Comparison of ENCODE assay signal across 8 cellular contexts in genomic region chr11:32892355-32893090, GRCh38. TPM values are rescaled to one million over a fixed set of nuclear protein-coding genes. Genes with fewer than 3 reads are reported as not detected.
DNase-seq lines count a peak whose midpoint lies in the region; ATAC-seq and TF ChIP-seq lines count a peak whose summit lies in the region.

TSS of gene QSER1 (plus strand) at chr11:32892811. CDS start at chr11:32893126, 315 bp downstream.

- no peak for TF ChIP-seq POLR2A in lower leg skin (IDR thresholded peaks at IDR 0.05)

- TF ChIP-seq CTCF in AG04450 (IDR thresholded peaks at IDR 0.05; ENCODE audit: low read depth, low read length) (no peak), lower leg skin (IDR thresholded peaks at IDR 0.05) (no peak)

- H3K4me3 ChIP-seq in AG04450 (ENCODE audit: low read depth, low read length) (peak within 1 kb of the TSS; percentile 78), duodenal mucosa (ENCODE audit: low read depth in 1 of 2, low read length in 2 of 2) (peak within 1 kb of the TSS; percentile 79 to 86), lower leg skin (ENCODE audit: low read depth, poor library complexity, severe bottlenecking) (peak within 1 kb of the TSS; percentile 86)

- no peaks in the 10 kb centered on the region for H3K36me3 ChIP-seq in duodenal mucosa (ENCODE audit: control insufficient read depth in 1 of 2, insufficient read depth in 2 of 2, low read length in 2 of 2)

- POLR2A ChIA-PET in AG04450 (lab: Yijun Ruan, JAX) = interaction anchor here (0.9 to 1.0 kb wide), 2 partner anchors 12 to 62 kb away, joined by 3 read pairs; no protein-coding TSS in a partner anchor

- DNase-seq in AG04450 (ENCODE audit: low read depth, low spot score) (no peak), NCI-H460 (ENCODE audit: extremely low read depth, low read depth) (peak; percentile 41), lower leg skin (ENCODE audit: low spot score in 2 of 2) (peak; percentile 27 to 92)
- DNase-seq in activated CD4-positive, alpha-beta T cell treated with anti-CD3 and anti-CD28 coated beads, Interleukin-2, amount 50 U/mL, for 4 hours = peak; percentile 69 to 70
- peak; percentile 59 to 72 for DNase-seq in stimulated activated CD4-positive, alpha-beta T cell treated with anti-CD3 and anti-CD28 coated beads, Interleukin-4, amount 100 ng/mL, for 4 hours

- peaks cover 0 to 12% of the 10 kb centered on the region in 2 donors for H3K4me1 ChIP-seq in duodenal mucosa (ENCODE audit: control insufficient read depth in 1 of 2, insufficient read depth in 2 of 2, low read length in 2 of 2)

- H3K9me3 ChIP-seq in AG04450 (ENCODE audit: control insufficient read depth, insufficient read depth, low read length) (peaks cover 5% of the 10 kb centered on the region; the same call in 1 of the 2 replicates), duodenal mucosa (ENCODE audit: control insufficient read depth in 1 of 2, low read length in 2 of 2) (no peaks in the 10 kb centered on the region)

- H3K27me3 ChIP-seq in AG04450 (ENCODE audit: control insufficient read depth, insufficient read depth, low read length) (no peaks in the 10 kb centered on the region), duodenal mucosa (ENCODE audit: control insufficient read depth in 1 of 2, insufficient read depth in 2 of 2, low read length in 2 of 2) (no peaks in the 10 kb centered on the region)

- peak; percentile 64 for ATAC-seq in GM18868 (IDR thresholded peaks at IDR 0.05; ENCODE audit: unreplicated experiment)
- peak; percentile 51 for ATAC-seq in HG03097 (IDR thresholded peaks at IDR 0.05; ENCODE audit: low FRiP score, unreplicated experiment)

- WGBS in lower leg skin, 2 donors = 0% methylated on average over 13 to 32 of the region's 91 CpGs

- intact Hi-C loops in lower leg skin (cut with DNase I; ENCODE audit: low total_unique reads) = no loop called here

- peak within 1 kb of the TSS; percentile 79 for H3K27ac ChIP-seq in AG04450 (ENCODE audit: low read depth, low read length)
- peak within 1 kb of the TSS; percentile 81 for H3K27ac ChIP-seq in duodenal mucosa (ENCODE audit: low read depth, low read length)

- CTCF ChIA-PET in AG04450 (lab: Charles Lee) = interaction anchor here (0.6 to 1.9 kb wide), 5 partner anchors 16 to 86 kb away, joined by 3 to 9 read pairs (median 3); no protein-coding TSS in a partner anchor

- peak within 1 kb of the TSS; percentile 74 to 88 for H3K9ac ChIP-seq in duodenal mucosa (ENCODE audit: low read depth in 1 of 2, low read length in 2 of 2)

RNA-seq across cellular contexts. Expression of gene QSER1, which starts in this region (rescaled TPM):
- 14.6 and 16.4 TPM in 2 replicates for polyA plus RNA-seq in AG04450 (2011; rRNA removed)
- 23.9 and 39.9 TPM in 2 replicates for polyA minus RNA-seq in AG04450 (2011; rRNA and poly(A)+ RNA removed)
- 21.8 and 22.6 TPM in 2 replicates for total RNA-seq in NCI-H460 (2014; rRNA removed; shearing (Covaris generic))
- 14.8 and 22.5 TPM in 2 replicates for polyA plus RNA-seq in NCI-H460 (2014; cell fraction: nucleus; rRNA removed)
- 10 to 100 TPM; 27.8 to 34.2 (median 32.1) TPM for total RNA-seq in lower leg skin
